ENCODE assay signal across 13 cellular contexts in genomic region chr6:161105408-161105807, GRCh38.
"Had no signal": no experiment of that assay in that cellular context is flagged by ENCODE, and none has a peak within 500 bp of the region (broad histone marks: within the 10 kb centered on the region; RNA-seq: fewer than 3 reads in every experiment).

No MANE protein-coding gene starts in this region.

- H3K27me3 Mint-ChIP-seq: memory B cell, T-cell had no signal

- ATAC-seq: left lung, T-cell, upper lobe of right lung had no signal

- H3K27ac Mint-ChIP-seq: nephron, T-cell had no signal

- H3K4me1 Mint-ChIP-seq: memory B cell, nephron had no signal

- H3K27ac ChIP-seq: left lung, SK-N-MC, upper lobe of right lung, VCaP had no signal

- H3K4me1 ChIP-seq: upper lobe of right lung had no signal

- H3K9me3 ChIP-seq: left lung, upper lobe of right lung had no signal

- H3K9me3 Mint-ChIP-seq: memory B cell, nephron, T-cell had no signal

- H3K4me3 ChIP-seq: left lung, SK-N-MC, upper lobe of right lung had no signal

- H3K27me3 ChIP-seq: left lung, upper lobe of right lung had no signal

- H3K4me3 Mint-ChIP-seq: memory B cell, nephron, T-cell had no signal

- DNase-seq: activated gamma-delta T cell; activated T-cell treated with anti-CD3 and anti-CD28 coated beads, Interleukin-2, amount 50 U/mL, for 1 hour; central memory CD4-positive, alpha-beta T cell; left lung; occipital lobe; stimulated activated CD4-positive, alpha-beta T cell treated with anti-CD3 and anti-CD28 coated beads, Interleukin-12 subunit alpha, Interleukin-12 subunit beta, amount 100 ng/mL, for 4 hours; stimulated activated naive CD4-positive, alpha-beta T cell treated with Interleukin-2 at 50 U/mL for 16 hours; T-cell; upper lobe of right lung had no signal
